Comparison of ENCODE assay signal across 8 cellular contexts in genomic region chr9:127979015-127979332, GRCh38. TPM values are rescaled to one million over a fixed set of nuclear protein-coding genes. Genes with fewer than 3 reads are reported as not detected.
DNase-seq lines count a peak whose midpoint lies in the region; ATAC-seq and TF ChIP-seq lines count a peak whose summit lies in the region.

No MANE protein-coding gene starts in this region.

- H3K27me3 Mint-ChIP-seq in IgD-negative memory B cell: no peaks in the 10 kb centered on the region

- no peak for ATAC-seq in GM21619 (IDR thresholded peaks at IDR 0.05; ENCODE audit: unreplicated experiment)

- DNase-seq in cardiac fibroblast (ENCODE audit: low read depth in 2 of 2) (no peak), NCI-H1417 (lab: John Stamatoyannopoulos, UW) (no peak), ureter (ENCODE audit: low spot score) (no peak)
- DNase-seq in stimulated activated CD4-positive, alpha-beta T cell treated with anti-CD3 and anti-CD28 coated beads, Interleukin-1b, Interleukin-23, amount 100 ng/mL, for 48 hours: no peak

- peaks cover 43 to 56% (median 56%) of the 10 kb centered on the region in 3 donors for H3K4me1 Mint-ChIP-seq in IgD-negative memory B cell

- peak overlapping the region; percentile 70 to 71 for H3K4me3 ChIP-seq in cardiac fibroblast (replicated peaks in 1 of 2; ENCODE audit: low read depth in 2 of 2, low read length in 2 of 2)
- peak overlapping the region; percentile 74 to 94 for H3K4me3 ChIP-seq in mucosa of rectum (ENCODE audit: low read length in 2 of 2)

- H3K9me3 ChIP-seq in mucosa of rectum (ENCODE audit: control insufficient read depth in 2 of 2, low read length in 2 of 2): no peaks in the 10 kb centered on the region

- peak overlapping the region; percentile 89 to 100 (median 98) for H3K4me3 Mint-ChIP-seq in IgD-negative memory B cell

- H3K27ac Mint-ChIP-seq in IgD-negative memory B cell: peak overlapping the region; percentile 96 to 99 (median 98)

- peaks cover 4% of the 10 kb centered on the region for H3K36me3 Mint-ChIP-seq in IgD-negative memory B cell

- no peaks in the 10 kb centered on the region for H3K9me3 Mint-ChIP-seq in IgD-negative memory B cell

- H3K9ac ChIP-seq in mucosa of rectum (ENCODE audit: low read depth in 1 of 2, low read length in 2 of 2): peak overlapping the region; percentile 69 to 93

- H3K36me3 ChIP-seq in mucosa of rectum (ENCODE audit: control insufficient read depth in 2 of 2, insufficient read depth in 2 of 2, low read length in 2 of 2): peaks cover 0 to 8% of the 10 kb centered on the region in 2 donors

- no peaks in the 10 kb centered on the region for H3K27me3 ChIP-seq in mucosa of rectum (ENCODE audit: control insufficient read depth in 2 of 2, insufficient read depth in 2 of 2, low read length in 2 of 2)

- H3K27ac ChIP-seq in 22Rv1 (peak overlapping the region; percentile 82; the same call in 1 of the 2 replicates), mucosa of rectum (ENCODE audit: low read depth in 2 of 2, low read length in 2 of 2) (peak overlapping the region; percentile 90 to 91)

- TF ChIP-seq CTCF in 22Rv1 (IDR thresholded peaks at IDR 0.05): no peak
- TF ChIP-seq CTCF in cardiac fibroblast (IDR thresholded peaks at IDR 0.05; ENCODE audit: low read depth, low read length): no peak

- peaks cover 62 to 65% of the 10 kb centered on the region in 2 donors for H3K4me1 ChIP-seq in mucosa of rectum (ENCODE audit: control insufficient read depth in 2 of 2, insufficient read depth in 2 of 2, low read length in 2 of 2)

RNA-seq across cellular contexts. Expression of gene EEIG1, which starts 1.8 kb away (rescaled TPM):
- polyA plus RNA-seq in IgD-negative memory B cell: 90.5 TPM
- total RNA-seq in ureter: 99.6 TPM

RNA-seq across cellular contexts. Expression of gene DPM2, which starts 41.3 kb away (rescaled TPM):
- polyA plus RNA-seq in IgD-negative memory B cell: 44.9 TPM
- 41.1 TPM for total RNA-seq in ureter

RNA-seq across cellular contexts. Expression of gene PIP5KL1, which starts 48.4 kb away (rescaled TPM):
- 1.1 TPM for polyA plus RNA-seq in IgD-negative memory B cell
- total RNA-seq in ureter: 3.3 TPM
